In the genomic region with DNA sequence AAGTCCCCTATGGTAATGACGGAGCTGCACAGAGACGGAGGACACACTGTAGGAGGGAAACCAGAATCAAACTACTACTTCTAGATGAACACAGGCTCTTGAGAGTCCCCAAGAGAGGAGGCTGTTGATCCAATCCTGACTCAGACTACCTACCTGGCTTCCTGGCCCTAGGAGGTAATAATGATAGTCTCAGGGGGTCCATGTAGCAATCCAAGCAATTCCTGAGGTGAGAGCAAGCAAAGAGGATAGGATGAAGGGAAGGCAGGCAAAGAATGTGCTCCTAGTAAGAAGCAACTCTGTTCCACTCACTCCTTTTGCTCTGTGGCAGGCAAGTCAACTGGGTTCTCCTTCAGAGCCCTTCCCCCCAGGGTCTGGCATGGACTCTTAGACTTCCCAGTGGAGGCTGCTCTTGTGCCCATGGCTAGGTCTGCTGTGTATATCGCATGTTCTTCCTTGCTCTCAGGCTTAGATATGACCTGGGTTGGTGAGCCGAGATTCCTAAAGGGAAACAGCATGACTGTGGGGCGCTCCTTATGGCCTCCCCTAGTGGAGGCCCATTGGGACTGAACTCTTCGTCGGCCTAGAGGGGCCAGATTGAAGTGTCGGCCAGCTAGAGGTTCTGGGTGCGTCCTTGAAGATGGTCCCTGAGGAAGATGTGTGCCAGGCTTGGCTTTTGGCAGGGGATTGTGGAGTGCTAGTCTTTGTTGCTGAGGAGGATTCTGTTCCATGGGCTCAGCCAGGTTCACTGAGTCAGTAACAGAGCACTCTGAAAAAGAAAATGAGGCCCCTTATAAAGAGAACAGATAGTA, we compare ENCODE assay signal across 1 cellular context.
TF ChIP-seq lines count a peak whose summit lies in the region.

No MANE protein-coding gene starts in this region.

TF ChIP-seq in IMR-90, 13 proteins besides CTCF, POLR2A, EP300 and RAD21:
- no peak for TF ChIP-seq CHD1 (IDR thresholded peaks at IDR 0.05; ENCODE audit: low read depth, low read length)
- no peak for TF ChIP-seq RCOR1 (IDR thresholded peaks at IDR 0.05; ENCODE audit: insufficient replicate concordance, low read length)
- TF ChIP-seq, protein P1, sequence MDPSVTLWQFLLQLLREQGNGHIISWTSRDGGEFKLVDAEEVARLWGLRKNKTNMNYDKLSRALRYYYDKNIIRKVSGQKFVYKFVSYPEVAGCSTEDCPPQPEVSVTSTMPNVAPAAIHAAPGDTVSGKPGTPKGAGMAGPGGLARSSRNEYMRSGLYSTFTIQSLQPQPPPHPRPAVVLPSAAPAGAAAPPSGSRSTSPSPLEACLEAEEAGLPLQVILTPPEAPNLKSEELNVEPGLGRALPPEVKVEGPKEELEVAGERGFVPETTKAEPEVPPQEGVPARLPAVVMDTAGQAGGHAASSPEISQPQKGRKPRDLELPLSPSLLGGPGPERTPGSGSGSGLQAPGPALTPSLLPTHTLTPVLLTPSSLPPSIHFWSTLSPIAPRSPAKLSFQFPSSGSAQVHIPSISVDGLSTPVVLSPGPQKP (IDR thresholded peaks at IDR 0.05; ENCODE audit: borderline replicate concordance, low read depth, low read length), result no peak
- TF ChIP-seq RFX5 (IDR thresholded peaks at IDR 0.05; ENCODE audit: low read depth, low read length), result no peak
- TF ChIP-seq, protein P2, sequence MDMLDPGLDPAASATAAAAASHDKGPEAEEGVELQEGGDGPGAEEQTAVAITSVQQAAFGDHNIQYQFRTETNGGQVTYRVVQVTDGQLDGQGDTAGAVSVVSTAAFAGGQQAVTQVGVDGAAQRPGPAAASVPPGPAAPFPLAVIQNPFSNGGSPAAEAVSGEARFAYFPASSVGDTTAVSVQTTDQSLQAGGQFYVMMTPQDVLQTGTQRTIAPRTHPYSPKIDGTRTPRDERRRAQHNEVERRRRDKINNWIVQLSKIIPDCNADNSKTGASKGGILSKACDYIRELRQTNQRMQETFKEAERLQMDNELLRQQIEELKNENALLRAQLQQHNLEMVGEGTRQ (IDR thresholded peaks at IDR 0.05; ENCODE audit: low read depth, low read length), result no peak
- TF ChIP-seq MAFK (IDR thresholded peaks at IDR 0.05; ENCODE audit: low read depth, low read length), result no peak
- no peak for TF ChIP-seq NFE2L2 (IDR thresholded peaks at IDR 0.05; ENCODE audit: low read depth, low read length)
